Comparison of ENCODE assay signal across 27 cellular contexts in the genomic region with DNA sequence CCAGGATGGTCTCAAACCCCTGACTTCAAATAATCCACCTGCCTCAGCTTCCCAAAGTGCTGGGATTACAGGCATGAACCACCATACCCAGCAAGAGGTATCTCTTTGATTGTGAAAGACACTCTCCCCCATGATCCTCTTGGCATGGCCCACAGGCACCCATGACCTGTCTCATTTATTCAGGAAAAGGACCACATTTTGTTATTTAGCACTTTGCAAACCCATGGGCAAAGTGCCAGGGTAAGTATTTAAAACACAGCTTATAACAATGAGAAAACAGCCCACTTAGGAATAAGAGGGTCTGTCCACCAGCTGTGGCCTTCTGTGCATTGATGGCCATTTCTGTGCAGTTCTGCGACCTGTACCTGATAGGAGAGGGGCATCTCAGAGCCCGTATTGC. TPM values are rescaled to one million over a fixed set of nuclear protein-coding genes. Genes with fewer than 3 reads are reported as not detected.
DNase-seq lines count a peak whose midpoint lies in the region; ATAC-seq and TF ChIP-seq lines count a peak whose summit lies in the region.
"Had no signal": no experiment of that assay in that cellular context is flagged by ENCODE, and none has a peak within 500 bp of the region (broad histone marks: within the 10 kb centered on the region; RNA-seq: fewer than 3 reads in every experiment).

No MANE protein-coding gene starts in this region.

- H3K36me3 Mint-ChIP-seq in T-helper 17 cell (ENCODE audit: low read depth) = no peaks in the 10 kb centered on the region

- no peaks in the 10 kb centered on the region for H3K27me3 Mint-ChIP-seq in T-helper 17 cell
- H3K27me3 Mint-ChIP-seq: IgD-negative memory B cell had no signal

- no peak for ATAC-seq in T-helper 17 cell
- ATAC-seq: activated T-cell treated with anti-CD3 and anti-CD28 coated beads, Interleukin-2, amount 50 U/mL, for 4 hours; foreskin keratinocyte; GM12878 had no signal

- H3K4me1 ChIP-seq in mammary epithelial cell (ENCODE audit: insufficient read depth, low read length) (no peaks in the 10 kb centered on the region), breast epithelium (no peaks in the 10 kb centered on the region), sigmoid colon (no peaks in the 10 kb centered on the region), HAP-1 (no peaks in the 10 kb centered on the region)
- H3K4me1 ChIP-seq: foreskin keratinocyte had no signal

- peak overlapping the region; percentile 59 for H2AFZ ChIP-seq in mammary epithelial cell (ENCODE audit: low read depth, low read length)

- no peak overlapping the region for H3K9ac ChIP-seq in mammary epithelial cell (ENCODE audit: insufficient read depth, low read length)

- no peaks in the 10 kb centered on the region for H3K9me3 ChIP-seq in mammary epithelial cell (replicated peaks; ENCODE audit: insufficient read depth, low read length)
- no peaks in the 10 kb centered on the region for H3K9me3 ChIP-seq in breast epithelium
- no peaks in the 10 kb centered on the region for H3K9me3 ChIP-seq in T-helper 17 cell (ENCODE audit: control insufficient read depth, low read length, poor library complexity, severe bottlenecking)
- no peaks in the 10 kb centered on the region for H3K9me3 ChIP-seq in sigmoid colon
- peaks cover 3% of the 10 kb centered on the region for H3K9me3 ChIP-seq in HAP-1
- H3K9me3 ChIP-seq: Peyer's patch, thoracic aorta had no signal

- dilution Hi-C loops in mammary epithelial cell (cut with HindIII; ENCODE audit: low sequenced_read_pairs) = no loop called here

- H3K4me3 ChIP-seq in mammary epithelial cell (replicated peaks in 1 of 3; ENCODE audit: insufficient read depth in 1 of 3, low read depth in 2 of 3, low read length in 3 of 3) (no peak overlapping the region), breast epithelium (no peak overlapping the region), fibroblast of pulmonary artery (replicated peaks; ENCODE audit: low read depth, low read length) (no peak overlapping the region), sigmoid colon (no peak overlapping the region), HAP-1 (no peak overlapping the region)
- H3K4me3 ChIP-seq: GM12878, Peyer's patch, thoracic aorta had no signal

- BruUV-seq in mammary epithelial cell (replicated peaks; lab: Mats Ljungman, UMichigan) = no TSS peak

- 80% methylated on average over 1 of the region's 2 CpGs for WGBS in mammary epithelial cell (ENCODE audit: low coverage, missing lambda C conversion rate)
- 86 to 93% methylated on average over 2 of the region's 2 CpGs for WGBS in sigmoid colon, 2 donors

- TF ChIP-seq POLR2A in breast epithelium (IDR thresholded peaks at IDR 0.05) (no peak), sigmoid colon (IDR thresholded peaks at IDR 0.05) (no peak)

- H4K20me1 ChIP-seq in mammary epithelial cell (ENCODE audit: insufficient read depth, low read length) = no peaks in the 10 kb centered on the region

- no peak overlapping the region for H3K27ac Mint-ChIP-seq in T-helper 17 cell
- H3K27ac Mint-ChIP-seq: activated naive CD8-positive, alpha-beta T cell; IgD-negative memory B cell had no signal

- intact Hi-C loops in mammary epithelial cell (cut with micrococcal nuclease) = no loop called here
- intact Hi-C loops in breast epithelium (cut with DNase I; ENCODE audit: low total_unique reads) = no loop called here
- intact Hi-C loops in sigmoid colon (cut with DNase I) = no loop called here

- H3K27ac ChIP-seq in mammary epithelial cell (ENCODE audit: insufficient read depth, low read depth, low read length) (no peak overlapping the region), breast epithelium (no peak overlapping the region), sigmoid colon (peak overlapping the region in 1 of 4 donors; percentile 47)
- H3K27ac ChIP-seq: foreskin keratinocyte, Peyer's patch, thoracic aorta had no signal

- peak overlapping the region; percentile 25 for H3K4me3 Mint-ChIP-seq in T-helper 17 cell
- H3K4me3 Mint-ChIP-seq: activated naive CD8-positive, alpha-beta T cell; activated T-cell treated with anti-CD3 and anti-CD28 coated beads, Interleukin-2, amount 50 U/mL, for 4 hours had no signal

- no peaks in the 10 kb centered on the region for H3K79me2 ChIP-seq in mammary epithelial cell (ENCODE audit: insufficient read depth, low read length)

- DNase-seq in mammary epithelial cell (no peak), breast epithelium (ENCODE audit: low spot score in 2 of 2) (no peak), T-helper 17 cell (no peak), fibroblast of pulmonary artery (ENCODE audit: low read depth) (peak; percentile 20), sigmoid colon (peak; percentile 14), OCI-M2 (lab: John Stamatoyannopoulos, UW; ENCODE audit: unreplicated experiment) (no peak), HAP-1 (ENCODE audit: low spot score in 2 of 2) (no peak), NCI-H345 treated with DMSO at 0.1 percent for 48 hours (lab: John Stamatoyannopoulos, UW; ENCODE audit: unreplicated experiment) (no peak)
- DNase-seq: ACHN; activated CD4-positive, alpha-beta T cell treated with anti-CD3 and anti-CD28 coated beads for 4 hours; activated T-cell treated with anti-CD3 and anti-CD28 coated beads, Interleukin-2, amount 50 U/mL, for 4 hours; C1 segment of cervical spinal cord; cerebellar nuclear complex; effector CD4-positive, alpha-beta T cell; foreskin keratinocyte; hippocampal formation; NCI-H2029 treated with DMSO at 0.1 percent for 48 hours; NCI-H510A; nucleus accumbens; Peyer's patch; stimulated activated CD4-positive, alpha-beta T cell treated with anti-CD3 and anti-CD28 coated beads, Interleukin-12 subunit alpha, Interleukin-12 subunit beta, amount 100 ng/mL, for 4 hours; stimulated activated CD4-positive, alpha-beta T cell treated with anti-CD3 and anti-CD28 coated beads, Interleukin-4, amount 100 ng/mL, for 4 hours; stimulated activated naive CD4-positive, alpha-beta T cell treated with Interleukin-2 at 50 U/mL for 16 hours had no signal

- no peak for TF ChIP-seq CTCF in mammary epithelial cell (conservative IDR thresholded peaks at IDR 0.05 in 1 of 2, IDR thresholded peaks at IDR 0.05 in 1 of 2; ENCODE audit: extremely low read depth in 1 of 2, insufficient read depth in 1 of 2, low read depth in 1 of 2, low read length in 2 of 2)
- TF ChIP-seq CTCF in breast epithelium (IDR thresholded peaks at IDR 0.05) = no peak
- no peak for TF ChIP-seq CTCF in fibroblast of pulmonary artery (IDR thresholded peaks at IDR 0.05; ENCODE audit: low read length, missing control alignments)
- no peak for TF ChIP-seq CTCF in sigmoid colon (IDR thresholded peaks at IDR 0.05)

- H3K4me2 ChIP-seq in mammary epithelial cell (ENCODE audit: insufficient read depth, low read depth, low read length) = no peak overlapping the region

- CTCF ChIA-PET in mammary epithelial cell (lab: Charles Lee; ENCODE audit: low non-redundant PET) = no interaction called here

- H3K27me3 ChIP-seq in mammary epithelial cell (ENCODE audit: insufficient read depth, low read length) = no peaks in the 10 kb centered on the region
- no peaks in the 10 kb centered on the region for H3K27me3 ChIP-seq in breast epithelium
- H3K27me3 ChIP-seq in sigmoid colon = no peaks in the 10 kb centered on the region
- H3K27me3 ChIP-seq in HAP-1 (ENCODE audit: low read depth) = no peaks in the 10 kb centered on the region
- H3K27me3 ChIP-seq: Peyer's patch had no signal

- H3K36me3 ChIP-seq in mammary epithelial cell (ENCODE audit: insufficient read depth, low read length) = no peaks in the 10 kb centered on the region
- no peaks in the 10 kb centered on the region for H3K36me3 ChIP-seq in breast epithelium
- H3K36me3 ChIP-seq in sigmoid colon = no peaks in the 10 kb centered on the region
- no peaks in the 10 kb centered on the region for H3K36me3 ChIP-seq in HAP-1 (replicated peaks)
- H3K36me3 ChIP-seq: Peyer's patch, thoracic aorta had no signal

- peaks cover 51% of the 10 kb centered on the region for H3K4me1 Mint-ChIP-seq in T-helper 17 cell

- in situ Hi-C loops in mammary epithelial cell (cut with MboI; ENCODE audit: low sequenced_read_pairs in 2 of 2) (no loop called here), HAP-1 (cut with MboI; ENCODE audit: low sequenced_read_pairs) (no loop called here)

- TF ChIP-seq EP300 in sigmoid colon (IDR thresholded peaks at IDR 0.05) = no peak

RNA-seq across cellular contexts. Expression of a gene that starts 12.8 kb away (rescaled TPM):
- total RNA-seq in mammary epithelial cell (10 to 100 TPM; 24.1 to 26.0 TPM), breast epithelium (10 to 100 TPM; 39.3 to 56.3 (median 45.3) TPM), T-helper 17 cell (10 to 100 TPM; 28.5 to 32.4 TPM), sigmoid colon (10 to 100 TPM; 39.5 to 56.0 (median 48.0) TPM)
- polyA plus RNA-seq in mammary epithelial cell (12.8 TPM), sigmoid colon (10 to 100 TPM; 14.4 to 19.9 (median 17.3) TPM)
- polyA minus RNA-seq in mammary epithelial cell = 5.9 TPM

Comparison
In these comparisons a context has a peak if more than half of its experiments do, and no peak if none do; other contexts are left out.
1. DNase-seq: peak in fibroblast of pulmonary artery (single experiment) and sigmoid colon (single experiment); none in mammary epithelial cell (single experiment), breast epithelium (0 of 2), T-helper 17 cell (0 of 3), OCI-M2 (single experiment), HAP-1 (0 of 2) and NCI-H345 treated with DMSO at 0.1 percent for 48 hours (single experiment).